In the genomic region with DNA sequence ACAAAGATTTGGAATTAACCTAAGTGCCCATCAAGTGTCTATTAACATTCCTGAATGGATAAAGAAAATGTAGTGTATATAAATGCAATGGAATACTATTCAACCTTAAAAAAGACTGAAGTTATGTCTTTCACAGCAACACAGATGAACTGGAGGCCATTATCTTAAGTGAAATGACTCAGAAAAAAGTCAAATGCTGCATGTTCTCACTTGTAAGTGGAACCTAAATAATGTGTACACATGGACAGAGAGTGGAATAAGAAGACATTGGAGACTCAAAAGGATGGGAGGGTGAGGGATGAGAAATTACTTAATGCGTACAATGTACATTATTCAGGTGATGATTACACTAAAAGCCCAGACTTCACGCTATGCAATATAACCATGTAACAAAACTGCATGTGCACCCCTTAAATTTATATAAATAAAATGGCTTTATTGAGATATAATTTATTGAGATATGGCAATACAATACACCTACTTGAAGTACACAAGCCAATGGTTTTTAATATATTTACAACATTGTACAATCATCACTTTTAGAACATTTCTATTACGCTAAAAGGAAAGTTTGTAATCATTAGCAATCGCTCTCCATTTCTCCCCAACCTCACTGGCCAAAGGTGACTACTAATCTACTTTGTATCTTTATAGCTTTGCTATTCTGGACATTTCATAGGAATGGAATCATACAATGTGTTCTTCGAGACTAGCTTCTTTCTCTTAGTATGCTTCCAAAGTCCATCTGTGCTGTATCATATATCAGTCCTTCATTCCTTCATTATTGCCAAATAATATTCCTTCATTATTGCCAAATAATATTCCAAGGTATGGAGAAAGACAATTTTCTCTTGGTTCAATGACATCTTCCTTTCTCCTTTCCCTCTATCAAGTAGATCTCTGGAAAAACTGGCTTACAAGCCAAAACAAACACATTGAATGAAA, we compare ENCODE assay signal across 26 cellular contexts. TPM values are rescaled to one million over a fixed set of nuclear protein-coding genes. Genes with fewer than 3 reads are reported as not detected.
DNase-seq lines count a peak whose midpoint lies in the region; ATAC-seq and TF ChIP-seq lines count a peak whose summit lies in the region.
"Had no signal": no experiment of that assay in that cellular context is flagged by ENCODE, and none has a peak within 500 bp of the region (broad histone marks: within the 10 kb centered on the region; RNA-seq: fewer than 3 reads in every experiment).

No MANE protein-coding gene starts in this region.

- intact Hi-C loops in OCI-LY7 (cut with micrococcal nuclease; ENCODE audit: unreplicated experiment) = no loop called here

- H2AFZ ChIP-seq in OCI-LY7 (ENCODE audit: low read length) = no peak overlapping the region

- peaks cover 11% of the 10 kb centered on the region for H3K36me3 Mint-ChIP-seq in activated naive CD8-positive, alpha-beta T cell treated with anti-CD3 and anti-CD28 coated beads, Interleukin-2, amount 50 U/mL, for 24 hours (ENCODE audit: low read depth)
- H3K36me3 Mint-ChIP-seq in activated naive CD8-positive, alpha-beta T cell treated with anti-CD3 and anti-CD28 coated beads for 36 hours = peaks cover 12% of the 10 kb centered on the region
- peaks cover 44 to 68% of the 10 kb centered on the region in 2 donors for H3K36me3 Mint-ChIP-seq in stimulated activated naive B cell treated with anti-CD40 and anti-IgM and Interleukin-4, amounts not matched to agents 10 μg/mL and 1 μg/mL and 100 μg/mL, for 72 hours

- H3K27me3 Mint-ChIP-seq in activated naive CD8-positive, alpha-beta T cell treated with anti-CD3 and anti-CD28 coated beads, Interleukin-2, amount 50 U/mL, for 24 hours = no peaks in the 10 kb centered on the region
- no peaks in the 10 kb centered on the region for H3K27me3 Mint-ChIP-seq in activated naive CD8-positive, alpha-beta T cell treated with anti-CD3 and anti-CD28 coated beads for 36 hours
- H3K27me3 Mint-ChIP-seq in stimulated activated naive B cell treated with anti-CD40 and anti-IgM and Interleukin-4, amounts not matched to agents 10 μg/mL and 1 μg/mL and 100 μg/mL, for 72 hours = no peaks in the 10 kb centered on the region
- H3K27me3 Mint-ChIP-seq: CD4-positive, alpha-beta memory T cell had no signal

- CTCF ChIA-PET in OCI-LY7 (lab: Charles Lee; ENCODE audit: unreplicated experiment) = no interaction called here

- peak overlapping the region; percentile 52 for H3K27ac ChIP-seq in OCI-LY7 (ENCODE audit: low read depth, low read length, poor library complexity, severe bottlenecking)
- H3K27ac ChIP-seq in foreskin keratinocyte = no peak overlapping the region
- H3K27ac ChIP-seq: 22Rv1; BLaER1 treated with 17β-estradiol and CSF1 and Interleukin-3, amounts not matched to agents 10 nM and 100 nM; SJSA1 had no signal

- peak overlapping the region; percentile 38 for H3K27ac Mint-ChIP-seq in activated naive CD8-positive, alpha-beta T cell treated with anti-CD3 and anti-CD28 coated beads, Interleukin-2, amount 50 U/mL, for 24 hours
- no peak overlapping the region for H3K27ac Mint-ChIP-seq in activated naive CD8-positive, alpha-beta T cell treated with anti-CD3 and anti-CD28 coated beads for 36 hours
- H3K27ac Mint-ChIP-seq in stimulated activated naive B cell treated with anti-CD40 and anti-IgM and Interleukin-4, amounts not matched to agents 10 μg/mL and 1 μg/mL and 100 μg/mL, for 72 hours = peak overlapping the region; percentile 83

- peaks cover 43% of the 10 kb centered on the region for H3K4me1 Mint-ChIP-seq in activated naive CD8-positive, alpha-beta T cell treated with anti-CD3 and anti-CD28 coated beads, Interleukin-2, amount 50 U/mL, for 24 hours
- peaks cover 37% of the 10 kb centered on the region for H3K4me1 Mint-ChIP-seq in activated naive CD8-positive, alpha-beta T cell treated with anti-CD3 and anti-CD28 coated beads for 36 hours
- H3K4me1 Mint-ChIP-seq in stimulated activated naive B cell treated with anti-CD40 and anti-IgM and Interleukin-4, amounts not matched to agents 10 μg/mL and 1 μg/mL and 100 μg/mL, for 72 hours = peaks cover 54 to 79% of the 10 kb centered on the region in 2 donors

- POLR2A ChIA-PET in OCI-LY7 (lab: Charles Lee) = interaction anchor here (0.5 to 1.9 kb wide), 4 partner anchors 11 to 325 kb away, joined by 3 to 15 read pairs (median 3); no protein-coding TSS in a partner anchor

- H3K9me3 Mint-ChIP-seq in activated naive CD8-positive, alpha-beta T cell treated with anti-CD3 and anti-CD28 coated beads, Interleukin-2, amount 50 U/mL, for 24 hours = no peaks in the 10 kb centered on the region
- H3K9me3 Mint-ChIP-seq in activated naive CD8-positive, alpha-beta T cell treated with anti-CD3 and anti-CD28 coated beads for 36 hours = no peaks in the 10 kb centered on the region
- peaks cover 0 to 3% of the 10 kb centered on the region in 2 donors for H3K9me3 Mint-ChIP-seq in stimulated activated naive B cell treated with anti-CD40 and anti-IgM and Interleukin-4, amounts not matched to agents 10 μg/mL and 1 μg/mL and 100 μg/mL, for 72 hours
- H3K9me3 Mint-ChIP-seq: CD4-positive, alpha-beta memory T cell had no signal

- H3K4me1 ChIP-seq in OCI-LY7 (ENCODE audit: insufficient read depth, low read length, poor library complexity, severe bottlenecking) (peaks cover 76% of the 10 kb centered on the region), foreskin keratinocyte (peaks cover 11% of the 10 kb centered on the region)

- peaks cover 47% of the 10 kb centered on the region; the same call in 1 of the 2 replicates for H4K20me1 ChIP-seq in OCI-LY7 (ENCODE audit: insufficient read depth, low read length)

- no peak overlapping the region for H3K4me3 Mint-ChIP-seq in activated naive CD8-positive, alpha-beta T cell treated with anti-CD3 and anti-CD28 coated beads, Interleukin-2, amount 50 U/mL, for 24 hours
- no peak overlapping the region for H3K4me3 Mint-ChIP-seq in activated naive CD8-positive, alpha-beta T cell treated with anti-CD3 and anti-CD28 coated beads for 36 hours
- H3K4me3 Mint-ChIP-seq in stimulated activated naive B cell treated with anti-CD40 and anti-IgM and Interleukin-4, amounts not matched to agents 10 μg/mL and 1 μg/mL and 100 μg/mL, for 72 hours = peak overlapping the region; percentile 60 to 62
- H3K4me3 Mint-ChIP-seq: CD4-positive, alpha-beta memory T cell had no signal

- no peaks in the 10 kb centered on the region for H3K9me2 ChIP-seq in OCI-LY7 (ENCODE audit: insufficient read depth, low read length)

- H3K79me2 ChIP-seq in OCI-LY7 (ENCODE audit: insufficient read depth, low read depth, low read length) = peaks cover 100% of the 10 kb centered on the region

- H3K4me3 ChIP-seq in OCI-LY7 (ENCODE audit: low read depth, low read length, poor library complexity, severe bottlenecking) = peak overlapping the region; percentile 26
- H3K4me3 ChIP-seq: BLaER1 treated with 17β-estradiol and CSF1 and Interleukin-3, amounts not matched to agents 10 nM and 100 nM; SJSA1 had no signal

- H3K36me3 ChIP-seq in OCI-LY7 (ENCODE audit: insufficient read depth, low read length) = peaks cover 96% of the 10 kb centered on the region

- no TSS peak for BruUV-seq in OCI-LY7 (replicated peaks; lab: Mats Ljungman, UMichigan)

- TF ChIP-seq CTCF in OCI-LY7 (conservative IDR thresholded peaks at IDR 0.05; ENCODE audit: low read length) (no peak), foreskin keratinocyte (conservative IDR thresholded peaks at IDR 0.05) (no peak)

- H3K27me3 ChIP-seq in foreskin keratinocyte = no peaks in the 10 kb centered on the region
- H3K27me3 ChIP-seq: BLaER1 treated with 17β-estradiol and CSF1 and Interleukin-3, amounts not matched to agents 10 nM and 100 nM; SJSA1 had no signal

- no peak for DNase-seq in activated naive CD8-positive, alpha-beta T cell treated with anti-CD3 and anti-CD28 coated beads, Interleukin-2, amount 50 U/mL, for 24 hours
- DNase-seq in activated naive CD8-positive, alpha-beta T cell treated with anti-CD3 and anti-CD28 coated beads for 36 hours = no peak
- DNase-seq in OCI-LY7 (ENCODE audit: low spot score) (no peak), foreskin keratinocyte (peak; percentile 42 to 69), RKO (ENCODE audit: low spot score) (no peak), T1000 (lab: John Stamatoyannopoulos, UW) (no peak), NCI-H2171 treated with DMSO at 0.1 percent for 48 hours (lab: John Stamatoyannopoulos, UW) (no peak)
- DNase-seq in stimulated activated naive B cell treated with anti-CD40 and anti-IgM and Interleukin-4, amounts not matched to agents 10 μg/mL and 1 μg/mL and 100 μg/mL, for 72 hours = no peak
- DNase-seq: ACHN; Caco-2; CD4-positive, alpha-beta memory T cell; DMS 273 treated with DMSO at 0.1 percent for 48 hours; DND-41; KBM-7; NCI-H1092 treated with DMSO at 0.1 percent for 48 hours; NCI-H1436 treated with DMSO at 0.1 percent for 48 hours; NCI-H1930; NCI-H2227 treated with DMSO at 0.1 percent for 48 hours; NCI-H510A; NCI-H748 treated with DMSO at 0.1 percent for 48 hours had no signal

- ATAC-seq in activated naive CD8-positive, alpha-beta T cell treated with anti-CD3 and anti-CD28 coated beads, Interleukin-2, amount 50 U/mL, for 24 hours = no peak
- ATAC-seq in foreskin keratinocyte = peak; percentile 79
- ATAC-seq in stimulated activated naive B cell treated with anti-CD40 and anti-IgM and Interleukin-4, amounts not matched to agents 10 μg/mL and 1 μg/mL and 100 μg/mL, for 72 hours (replicated peaks) = peak in 1 of 2 donors; percentile 31
- ATAC-seq: Right ventricle myocardium inferior had no signal

- peak overlapping the region; percentile 63 for H3K4me2 ChIP-seq in OCI-LY7 (ENCODE audit: low read length)

- no peaks in the 10 kb centered on the region for H3K9me3 ChIP-seq in OCI-LY7 (ENCODE audit: low read length)
- H3K9me3 ChIP-seq: Caco-2 had no signal

RNA-seq across cellular contexts. Expression of gene STX7, which starts 5.8 kb away (rescaled TPM):
- total RNA-seq in activated naive CD8-positive, alpha-beta T cell treated with anti-CD3 and anti-CD28 coated beads for 36 hours = 10 to 100 TPM; 14.8 to 16.3 TPM
- total RNA-seq in OCI-LY7 (2014; rRNA removed; shearing (Covaris generic)) = 66.5 and 88.8 TPM in 2 replicates
- 164 and 178 TPM in 2 replicates for total RNA-seq in OCI-LY7 (2022)
- total RNA-seq in foreskin keratinocyte = 37.9 and 38.5 TPM in 2 replicates
- polyA plus RNA-seq in foreskin keratinocyte = 12.8 and 12.9 TPM in 2 replicates

RNA-seq across cellular contexts. Expression of gene TAAR9, which starts 30.9 kb away (rescaled TPM):
- total RNA-seq in activated naive CD8-positive, alpha-beta T cell treated with anti-CD3 and anti-CD28 coated beads for 36 hours = not detected
- total RNA-seq in OCI-LY7 (2014; rRNA removed; shearing (Covaris generic)) = not detected in 2 replicates
- total RNA-seq in OCI-LY7 (2022) = not detected in 2 replicates
- not detected in 2 replicates for total RNA-seq in foreskin keratinocyte
- polyA plus RNA-seq in foreskin keratinocyte = not detected in 2 replicates
- total RNA-seq: Caco-2; CD4-positive, alpha-beta memory T cell; G401; H4; Right ventricle myocardium inferior; SJSA1 had no signal
- polyA plus RNA-seq: CD4-positive, alpha-beta memory T cell had no signal

RNA-seq across cellular contexts. Expression of gene TAAR8, which starts 45.3 kb away (rescaled TPM):
- not detected for total RNA-seq in activated naive CD8-positive, alpha-beta T cell treated with anti-CD3 and anti-CD28 coated beads for 36 hours
- total RNA-seq in OCI-LY7 (2014; rRNA removed; shearing (Covaris generic)) = not detected in 2 replicates
- total RNA-seq in OCI-LY7 (2022) (not detected in 2 replicates), foreskin keratinocyte (not detected in 2 replicates)
- polyA plus RNA-seq in foreskin keratinocyte = not detected in 2 replicates
- total RNA-seq: Caco-2; CD4-positive, alpha-beta memory T cell; G401; H4; Right ventricle myocardium inferior; SJSA1 had no signal
- polyA plus RNA-seq: CD4-positive, alpha-beta memory T cell had no signal

Comparison
In these comparisons a context has a peak if more than half of its experiments do, and no peak if none do; other contexts are left out.
1. DNase-seq: peak in foreskin keratinocyte (2 of 2); none in activated naive CD8-positive, alpha-beta T cell treated with anti-CD3 and anti-CD28 coated beads, Interleukin-2, amount 50 U/mL, for 24 hours (single experiment), activated naive CD8-positive, alpha-beta T cell treated with anti-CD3 and anti-CD28 coated beads for 36 hours (single experiment), OCI-LY7 (single experiment), stimulated activated naive B cell treated with anti-CD40 and anti-IgM and Interleukin-4, amounts not matched to agents 10 μg/mL and 1 μg/mL and 100 μg/mL, for 72 hours (single experiment), RKO (single experiment), T1000 (single experiment) and NCI-H2171 treated with DMSO at 0.1 percent for 48 hours (single experiment).
2. H3K4me3 Mint-ChIP-seq: peak in stimulated activated naive B cell treated with anti-CD40 and anti-IgM and Interleukin-4, amounts not matched to agents 10 μg/mL and 1 μg/mL and 100 μg/mL, for 72 hours (2 of 2); none in activated naive CD8-positive, alpha-beta T cell treated with anti-CD3 and anti-CD28 coated beads, Interleukin-2, amount 50 U/mL, for 24 hours (single experiment) and activated naive CD8-positive, alpha-beta T cell treated with anti-CD3 and anti-CD28 coated beads for 36 hours (single experiment).